11 cellular contexts compared by ENCODE assay signal in genomic region chr10:69051710-69052487, GRCh38. TPM values are rescaled to one million over a fixed set of nuclear protein-coding genes. Genes with fewer than 3 reads are reported as not detected.
DNase-seq lines count a peak whose midpoint lies in the region; ATAC-seq, FAIRE-seq and TF ChIP-seq lines count a peak whose summit lies in the region.
"Had no signal": no experiment of that assay in that cellular context is flagged by ENCODE, and none has a peak within 500 bp of the region (broad histone marks: within the 10 kb centered on the region; RNA-seq: fewer than 3 reads in every experiment).

No MANE protein-coding gene starts in this region.

- no peak overlapping the region for H3K4me3 ChIP-seq in GM12878
- no peak overlapping the region for H3K4me3 ChIP-seq in left lung
- no peak overlapping the region for H3K4me3 ChIP-seq in thymus (ENCODE audit: low read length)
- H3K4me3 ChIP-seq in lower leg skin (ENCODE audit: low read depth, poor library complexity, severe bottlenecking): no peak overlapping the region
- H3K4me3 ChIP-seq in tibial nerve: no peak overlapping the region
- H3K4me3 ChIP-seq: cardiac muscle cell had no signal

- 80% methylated on average over 10 of the region's 10 CpGs for WGBS in GM12878 (ENCODE audit: insufficient coverage, insufficient replicate concordance, low lambda C conversion rate, missing lambda C conversion rate)
- WGBS in thymus: 98% methylated on average over 10 of the region's 10 CpGs
- 76 to 81% methylated on average over 10 of the region's 10 CpGs for WGBS in lower leg skin, 2 donors
- 75% methylated on average over 10 of the region's 10 CpGs for WGBS in tibial nerve, 2 donors

- DNase-seq in Right ventricle myocardium inferior (ENCODE audit: missing footprints): no peak
- DNase-seq in cardiac septum (ENCODE audit: low spot score): no peak
- DNase-seq in GM12878 (ENCODE audit: low read depth, low spot score): no peak
- DNase-seq in left lung: peak in 1 of 2 donors; percentile 56
- DNase-seq in lower leg skin (ENCODE audit: low spot score in 2 of 2): no peak
- DNase-seq in middle frontal gyrus (ENCODE audit: extremely low spot score, low spot score): no peak
- no peak for DNase-seq in tibial nerve (ENCODE audit: low spot score in 2 of 2)
- DNase-seq: naive thymus-derived CD4-positive, alpha-beta T cell; NCI-H2081 treated with DMSO at 0.1 percent for 48 hours had no signal

- H3K4me1 ChIP-seq in GM12878 (ENCODE audit: control insufficient read depth, insufficient read depth, low read length) (peaks cover 89% of the 10 kb centered on the region), left lung (peaks cover 3 to 88% of the 10 kb centered on the region in 2 donors), thymus (ENCODE audit: control insufficient read depth, insufficient read depth, low read length) (peaks cover 6% of the 10 kb centered on the region), tibial nerve (peaks cover 0 to 13% (median 4%) of the 10 kb centered on the region in 4 donors)

- TF ChIP-seq EP300 in GM12878 (IDR thresholded peaks at IDR 0.05; ENCODE audit: borderline replicate concordance in 1 of 2, control insufficient read depth in 1 of 2, low read depth in 2 of 2, low read length in 2 of 2): no peak; a peak in 1 of 4 replicates
- TF ChIP-seq EP300 in tibial nerve (IDR thresholded peaks at IDR 0.05): peak in 1 of 2 donors; percentile 23

- H4K20me1 ChIP-seq in GM12878 (ENCODE audit: control insufficient read depth, insufficient read depth): no peaks in the 10 kb centered on the region

- intact Hi-C loops in Right ventricle myocardium inferior (cut with DNase I) (no loop called here), cardiac septum (cut with DNase I) (no loop called here), GM12878 (cut with micrococcal nuclease; ENCODE audit: unreplicated experiment) (loop anchor here (1.0 kb wide), 1 partner anchor 38 kb away; no protein-coding TSS in a partner anchor), left lung (cut with DNase I) (no loop called here), lower leg skin (cut with DNase I; ENCODE audit: low total_unique reads) (no loop called here)

- peak overlapping the region; percentile 85 for H3K27ac ChIP-seq in GM12878 (ENCODE audit: control insufficient read depth, insufficient read depth)
- peak overlapping the region; percentile 5 to 68 for H3K27ac ChIP-seq in left lung
- H3K27ac ChIP-seq in thymus (ENCODE audit: low read depth): peak overlapping the region; percentile 31
- H3K27ac ChIP-seq in tibial nerve: peak overlapping the region in 2 of 4 donors; percentile 70 to 78
- H3K27ac ChIP-seq: cardiac muscle cell had no signal

- in situ Hi-C loops in GM12878 (cut with MboI): no loop called here

- no peak for FAIRE-seq in GM12878 (lab: Jason Lieb, UNC)

- RAD21 ChIA-PET in GM12878 (lab: Charles Lee; ENCODE audit: unreplicated experiment): interaction anchor here (1.0 to 25.6 kb wide), 7 partner anchors 12 to 175 kb away, joined by 3 to 544 read pairs (median 4); partner anchors contain the start of gene SRGN

- H3K9me3 ChIP-seq in GM12878 (replicated peaks; ENCODE audit: control insufficient read depth, insufficient read depth, low read length) (no peaks in the 10 kb centered on the region), left lung (no peaks in the 10 kb centered on the region), thymus (ENCODE audit: control insufficient read depth) (no peaks in the 10 kb centered on the region), tibial nerve (no peaks in the 10 kb centered on the region)

- no peak for TF ChIP-seq RAD21 in GM12878 (IDR thresholded peaks at IDR 0.05; ENCODE audit: insufficient read depth, low read depth, low read length)

- H3K27me3 ChIP-seq in GM12878 (replicated peaks in 1 of 2; ENCODE audit: control insufficient read depth in 2 of 2, insufficient read depth in 2 of 2, low read length in 1 of 2) (no peaks in the 10 kb centered on the region), left lung (no peaks in the 10 kb centered on the region), thymus (ENCODE audit: control insufficient read depth, insufficient read depth) (no peaks in the 10 kb centered on the region), tibial nerve (no peaks in the 10 kb centered on the region)
- H3K27me3 ChIP-seq: cardiac muscle cell had no signal

- SMC1A ChIA-PET in GM12878 (lab: Charles Lee; ENCODE audit: uncharacterized antibody, unreplicated experiment): interaction anchor here (0.8 to 17.6 kb wide), 10 partner anchors 7 to 177 kb away, joined by 3 to 355 read pairs (median 5); partner anchors contain the start of gene SRGN

- H2AFZ ChIP-seq in GM12878 (ENCODE audit: control insufficient read depth, low read depth, low read length): peak overlapping the region; percentile 2; the same call in 1 of the 2 replicates

- H3K4me2 ChIP-seq in GM12878 (ENCODE audit: control insufficient read depth, insufficient read depth): peak overlapping the region; percentile 45

- TF ChIP-seq POLR2A in GM12878 (IDR thresholded peaks at IDR 0.05; ENCODE audit: low read depth, low read length) (no peak), lower leg skin (IDR thresholded peaks at IDR 0.05) (no peak), tibial nerve (IDR thresholded peaks at IDR 0.05) (no peak)

- BruUV-seq in GM12878 (replicated peaks; lab: Mats Ljungman, UMichigan): no TSS peak

- POLR2A ChIA-PET in GM12878 (lab: Charles Lee): interaction anchor here (0.6 to 16.7 kb wide), 8 partner anchors 7 to 177 kb away, joined by 3 to 312 read pairs (median 8); partner anchors contain the start of gene SRGN

- no peak for TF ChIP-seq CTCF in GM12878 (IDR thresholded peaks at IDR 0.05 in 2 of 3, conservative IDR thresholded peaks at IDR 0.05 in 1 of 3; ENCODE audit: control insufficient read depth in 2 of 3, extremely low read depth in 1 of 3, insufficient read depth in 1 of 3, low read depth in 3 of 3, low read length in 3 of 3)
- no peak for TF ChIP-seq CTCF in left lung (IDR thresholded peaks at IDR 0.05)
- no peak for TF ChIP-seq CTCF in lower leg skin (IDR thresholded peaks at IDR 0.05)
- no peak for TF ChIP-seq CTCF in tibial nerve (IDR thresholded peaks at IDR 0.05)

- peaks cover 4% of the 10 kb centered on the region for H3K79me2 ChIP-seq in GM12878 (ENCODE audit: control insufficient read depth, insufficient read depth, low read length)

- H3K9ac ChIP-seq in GM12878 (ENCODE audit: control insufficient read depth, insufficient read depth, low read length): peak overlapping the region; percentile 36

- peak; percentile 45 for ATAC-seq in Right ventricle myocardium inferior
- peak; percentile 48 for ATAC-seq in GM12878
- ATAC-seq in left lung: peak; percentile 37

- H3K36me3 ChIP-seq in GM12878 (ENCODE audit: control insufficient read depth in 2 of 2, insufficient read depth in 2 of 2, low read length in 1 of 2): no peaks in the 10 kb centered on the region
- no peaks in the 10 kb centered on the region for H3K36me3 ChIP-seq in left lung
- no peaks in the 10 kb centered on the region for H3K36me3 ChIP-seq in thymus (ENCODE audit: control insufficient read depth, insufficient read depth)
- no peaks in the 10 kb centered on the region for H3K36me3 ChIP-seq in tibial nerve
- H3K36me3 ChIP-seq: cardiac muscle cell had no signal

- CTCF ChIA-PET in GM12878 (lab: Yijun Ruan, JAX): interaction anchor here (1.6 to 14.3 kb wide), 5 partner anchors 13 to 47 kb away, joined by 4 to 121 read pairs (median 9); no protein-coding TSS in a partner anchor

TF ChIP-seq in GM12878, 131 proteins besides CTCF, POLR2A, EP300 and RAD21 (continues in another document):
- TF ChIP-seq NBN (IDR thresholded peaks at IDR 0.05): 0 out of 2 replicates have a peak, but pooled peaks have one; percentile 48
- peak; percentile 64 to 76 for TF ChIP-seq IKZF2 (IDR thresholded peaks at IDR 0.05)
- TF ChIP-seq MTA2 (IDR thresholded peaks at IDR 0.05; ENCODE audit: low read depth): peak; percentile 51; the same call in 1 of the 2 replicates
- no peak for TF ChIP-seq TARDBP (IDR thresholded peaks at IDR 0.05; ENCODE audit: borderline replicate concordance)
- no peak for TF ChIP-seq BCL3 (IDR thresholded peaks at IDR 0.05; ENCODE audit: borderline replicate concordance, insufficient read depth, low read depth, low read length, poor library complexity, severe bottlenecking)
- 0 out of 2 replicates have a peak, but pooled peaks have one; percentile 5 for TF ChIP-seq BCL11A (IDR thresholded peaks at IDR 0.05; ENCODE audit: low read depth, low read length)
- TF ChIP-seq BHLHE40 (IDR thresholded peaks at IDR 0.05; ENCODE audit: borderline replicate concordance in 1 of 2, low read depth in 2 of 2, low read length in 1 of 2): peak in 1 of 2 experiments; percentile 47; a peak in 1 of 4 replicates

RNA-seq across cellular contexts. Expression of gene SRGN, which starts 36.0 kb away (rescaled TPM):
- total RNA-seq in Right ventricle myocardium inferior (50.2 TPM), cardiac septum (52.1 TPM), GM12878 (2014; rRNA removed) (782 and 1,043 TPM in 2 replicates), GM12878 (2014; rRNA removed; fragmentation: Illumina TruSeq; extraction: Trizol) (937 and 1,023 TPM in 2 replicates), GM12878 (2021) (658 and 735 TPM in 2 replicates), left lung (100 to 1,000 TPM; 131 to 533 TPM), lower leg skin (10 to 100 TPM; 20.6 to 39.6 (median 24.1) TPM), tibial nerve (100 to 1,000 TPM in 3 of 4 donors, 10 to 100 TPM in 1; 90.0 to 313 (median 105) TPM)
- 1,218 and 1,450 TPM in 2 replicates for total RNA-seq in GM12878 (2013; cell fraction: nucleolus; rRNA removed)
- 580 TPM for polyA plus RNA-seq in GM12878 (2011; ENCODE audit: low read depth)
- polyA plus RNA-seq in GM12878 (2011; rRNA removed) (2,414 and 3,245 TPM in 2 replicates), GM12878 (2014; fragmentation: Illumina TruSeq; extraction: Trizol) (1,121 and 1,510 TPM in 2 replicates), GM12878 (2014; fragmentation: Nextera tagmentation; extraction: Ambion mirVana) (1,000 to 10,000 TPM; 1,115 to 1,176 TPM), GM12878 (2014; rRNA removed) (687 and 833 TPM in 2 replicates), GM12878 (2016; fragmentation: Nextera tagmentation; extraction: Ambion mirVana) (100 to 1,000 TPM; 382 to 384 TPM), thymus (549 TPM)
- polyA plus RNA-seq in GM12878 (2011; cell fraction: cytosol; rRNA removed): 1,183 and 1,837 TPM in 2 replicates
- polyA plus RNA-seq in GM12878 (2011; cell fraction: nucleus; rRNA removed): 432 and 624 TPM in 2 replicates
- 946 and 1,192 TPM in 2 replicates for polyA plus RNA-seq in GM12878 (2012)
- 1,110 and 1,251 TPM in 2 replicates for polyA minus RNA-seq in GM12878 (2011; rRNA and poly(A)+ RNA removed)
- 439 and 473 TPM in 2 replicates for polyA minus RNA-seq in GM12878 (2011; cell fraction: cytosol; rRNA and poly(A)+ RNA removed)
- polyA minus RNA-seq in GM12878 (2011; cell fraction: nucleus; rRNA and poly(A)+ RNA removed): 84.3 and 111 TPM in 2 replicates
- total RNA-seq: cardiac muscle cell had no signal
- polyA plus RNA-seq: cardiac muscle cell had no signal
